In genomic region chr1:38250356-38250755, GRCh38 we compare ENCODE assay signal across 16 cellular contexts.
DNase-seq lines count a peak whose midpoint lies in the region; ATAC-seq and TF ChIP-seq lines count a peak whose summit lies in the region.
"Had no signal": no experiment of that assay in that cellular context is flagged by ENCODE, and none has a peak within 500 bp of the region (broad histone marks: within the 10 kb centered on the region; RNA-seq: fewer than 3 reads in every experiment).

No MANE protein-coding gene starts in this region.

- in situ Hi-C loops in Caki2 (cut with HindIII; ENCODE audit: low pct_unique_long_range_greater_than_20kb, low sequenced_read_pairs) (no loop called here), brain microvascular endothelial cell (cut with HindIII; ENCODE audit: low pct_ligation_motif_present, low sequenced_read_pairs) (no loop called here)

- DNase-seq in Caki2 (ENCODE audit: low read depth) = peak; percentile 31
- peak; percentile 0 for DNase-seq in brain microvascular endothelial cell
- peak; percentile 48 for DNase-seq in glomerular visceral epithelial cell (ENCODE audit: extremely low spot score)
- peak; percentile 53 for DNase-seq in renal cortical epithelial cell (ENCODE audit: low read depth)
- DNase-seq in NCI-H510A (lab: John Stamatoyannopoulos, UW) = no peak
- no peak for DNase-seq in GOT3 (lab: John Stamatoyannopoulos, UW)
- DNase-seq in NCI-H345 (lab: John Stamatoyannopoulos, UW) = no peak
- DNase-seq: Calu3; CD4-positive, alpha-beta memory T cell; DMS79 treated with DMSO at 0.1 percent for 48 hours; GF-D8 had no signal

- H3K27ac ChIP-seq in brain microvascular endothelial cell = no peak overlapping the region
- H3K27ac ChIP-seq: 22Rv1, BLaER1, HL-60 had no signal

- no peak for ATAC-seq in HG03571 (IDR thresholded peaks at IDR 0.05; ENCODE audit: unreplicated experiment)

- no peak overlapping the region for H3K4me3 ChIP-seq in brain microvascular endothelial cell (ENCODE audit: low read depth, low read length)
- H3K4me3 ChIP-seq: BLaER1, HAP-1 had no signal

- TF ChIP-seq CTCF in brain microvascular endothelial cell (IDR thresholded peaks at IDR 0.05; ENCODE audit: low read depth, low read length, missing control alignments) = no peak

- H3K27me3 ChIP-seq in brain microvascular endothelial cell (replicated peaks) = no peaks in the 10 kb centered on the region
- H3K27me3 ChIP-seq: BLaER1 had no signal

- H3K36me3 ChIP-seq in brain microvascular endothelial cell (replicated peaks) = no peaks in the 10 kb centered on the region
- H3K36me3 ChIP-seq: BLaER1, HAP-1 had no signal

Comparison
In these comparisons a context has a peak if more than half of its experiments do, and no peak if none do; other contexts are left out.
1. DNase-seq: peak in Caki2 (single experiment), brain microvascular endothelial cell (single experiment), glomerular visceral epithelial cell (single experiment) and renal cortical epithelial cell (single experiment); none in NCI-H510A (single experiment), GOT3 (single experiment) and NCI-H345 (single experiment).